In genomic region chr19:57477191-57478008, GRCh38 we compare ENCODE assay signal across 8 cellular contexts. TPM values are rescaled to one million over a fixed set of nuclear protein-coding genes. Genes with fewer than 3 reads are reported as not detected.
DNase-seq lines count a peak whose midpoint lies in the region; ATAC-seq lines count a peak whose summit lies in the region.

Gene ZNF772 (minus strand): TSS chr19:57477566. CDS start chr19:57477309, 257 bp downstream.

- ATAC-seq in GM18870 (IDR thresholded peaks at IDR 0.05; ENCODE audit: unreplicated experiment) = peak; percentile 88
- peak; percentile 91 for ATAC-seq in HG03135 (IDR thresholded peaks at IDR 0.05; ENCODE audit: unreplicated experiment)
- peak; percentile 100 for ATAC-seq in activated CD4-positive, alpha-beta T cell treated with anti-CD3 and anti-CD28 coated beads for 36 hours

- peak within 1 kb of the TSS; percentile 79 for H3K27ac Mint-ChIP-seq in activated CD4-positive, alpha-beta T cell treated with anti-CD3 and anti-CD28 coated beads for 36 hours

- peaks cover 48% of the 10 kb centered on the region for H3K9me3 Mint-ChIP-seq in activated CD4-positive, alpha-beta T cell treated with anti-CD3 and anti-CD28 coated beads for 36 hours (ENCODE audit: low read depth)

- intact Hi-C loops in activated CD4-positive, alpha-beta T cell treated with anti-CD3 and anti-CD28 coated beads for 36 hours (cut with DNase I, micrococcal nuclease) = loop anchor here (1.0 to 5.0 kb wide), 12 partner anchors 10 to 675 kb away; partner anchors contain the start of genes ZNF416 (in 2 of the 2), ZNF419 (in 2 of the 2), ZNF749 (in 2 of the 2) and ZNF17 (in 1 of the 2)

- H3K27me3 Mint-ChIP-seq in activated CD4-positive, alpha-beta T cell treated with anti-CD3 and anti-CD28 coated beads for 36 hours = no peaks in the 10 kb centered on the region

- peaks cover 58% of the 10 kb centered on the region for H3K36me3 Mint-ChIP-seq in activated CD4-positive, alpha-beta T cell treated with anti-CD3 and anti-CD28 coated beads for 36 hours (ENCODE audit: low read depth)

- peaks cover 17% of the 10 kb centered on the region for H3K4me1 Mint-ChIP-seq in activated CD4-positive, alpha-beta T cell treated with anti-CD3 and anti-CD28 coated beads for 36 hours

- DNase-seq in AG08396 (ENCODE audit: low spot score) = peak; percentile 94
- peak; percentile 96 for DNase-seq in NCI-H2227 treated with DMSO at 0.1 percent for 48 hours (lab: John Stamatoyannopoulos, UW)
- peak; percentile 92 for DNase-seq in activated CD4-positive, alpha-beta T cell treated with anti-CD3 and anti-CD28 coated beads for 36 hours
- DNase-seq in kidney tubule cell (ENCODE audit: low spot score) = peak; percentile 91
- peak; percentile 61 to 73 for DNase-seq in stimulated activated CD4-positive, alpha-beta T cell treated with anti-CD3 and anti-CD28 coated beads, Interleukin-1b, Interleukin-23, amount 100 ng/mL, for 1 hour (ENCODE audit: low read depth in 2 of 2)

- POLR2A ChIA-PET in activated CD4-positive, alpha-beta T cell treated with anti-CD3 and anti-CD28 coated beads for 36 hours (lab: Charles Lee) = no interaction called here

- H3K27ac ChIP-seq in cingulate gyrus (ENCODE audit: low read depth, low read length) = peak within 1 kb of the TSS; percentile 89

- CTCF ChIA-PET in activated CD4-positive, alpha-beta T cell treated with anti-CD3 and anti-CD28 coated beads for 36 hours (lab: Charles Lee) = interaction anchor here (0.6 to 0.7 kb wide), 2 partner anchors 203 to 232 kb away, joined by 3 read pairs; no protein-coding TSS in a partner anchor

- H3K4me3 Mint-ChIP-seq in activated CD4-positive, alpha-beta T cell treated with anti-CD3 and anti-CD28 coated beads for 36 hours = peak within 1 kb of the TSS; percentile 76

RNA-seq across cellular contexts. Expression of gene ZNF772, which starts in this region (rescaled TPM):
- 1 to 10 TPM; 6.5 to 7.5 TPM for total RNA-seq in activated CD4-positive, alpha-beta T cell treated with anti-CD3 and anti-CD28 coated beads for 36 hours

Comparison
In these comparisons a context has a peak if more than half of its experiments do, and no peak if none do; other contexts are left out.
1. Peak in every context shown above with its lines: DNase-seq, ATAC-seq and H3K27ac ChIP-seq.